ENCODE assay signal across 3 cellular contexts in genomic region chr19:44908074-44908835, GRCh38.
TF ChIP-seq lines count a peak whose summit lies in the region.

No MANE protein-coding gene starts in this region.

TF ChIP-seq in SK-N-SH, 30 proteins besides CTCF, POLR2A, EP300 and RAD21:
- TF ChIP-seq EZH2phosphoT487 (IDR thresholded peaks at IDR 0.05; ENCODE audit: borderline replicate concordance, low read depth), result no peak
- no peak for TF ChIP-seq ELF1 (IDR thresholded peaks at IDR 0.05)
- no peak for TF ChIP-seq MEF2A (IDR thresholded peaks at IDR 0.05; ENCODE audit: borderline replicate concordance, low read depth)
- TF ChIP-seq PBX3 (IDR thresholded peaks at IDR 0.05), result no peak
- TF ChIP-seq RCOR1 (IDR thresholded peaks at IDR 0.05; ENCODE audit: low read length), result no peak
- TF ChIP-seq NRF1 (IDR thresholded peaks at IDR 0.05; ENCODE audit: low read depth, low read length), result no peak
- TF ChIP-seq MXI1 (IDR thresholded peaks at IDR 0.05; ENCODE audit: low read depth, low read length), result no peak
- TF ChIP-seq GATA2 (CRISPR knock-in tag; IDR thresholded peaks at IDR 0.05), result no peak
- TF ChIP-seq, protein P1, sequence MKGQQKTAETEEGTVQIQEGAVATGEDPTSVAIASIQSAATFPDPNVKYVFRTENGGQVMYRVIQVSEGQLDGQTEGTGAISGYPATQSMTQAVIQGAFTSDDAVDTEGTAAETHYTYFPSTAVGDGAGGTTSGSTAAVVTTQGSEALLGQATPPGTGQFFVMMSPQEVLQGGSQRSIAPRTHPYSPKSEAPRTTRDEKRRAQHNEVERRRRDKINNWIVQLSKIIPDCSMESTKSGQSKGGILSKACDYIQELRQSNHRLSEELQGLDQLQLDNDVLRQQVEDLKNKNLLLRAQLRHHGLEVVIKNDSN (IDR thresholded peaks at IDR 0.05; ENCODE audit: borderline replicate concordance, low read depth), result no peak
- no peak for TF ChIP-seq SIN3A (IDR thresholded peaks at IDR 0.05; ENCODE audit: borderline replicate concordance, low read depth, low read length)
- TF ChIP-seq, protein P2, sequence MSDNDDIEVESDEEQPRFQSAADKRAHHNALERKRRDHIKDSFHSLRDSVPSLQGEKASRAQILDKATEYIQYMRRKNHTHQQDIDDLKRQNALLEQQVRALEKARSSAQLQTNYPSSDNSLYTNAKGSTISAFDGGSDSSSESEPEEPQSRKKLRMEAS (IDR thresholded peaks at IDR 0.05; ENCODE audit: low read depth), result no peak
- no peak for TF ChIP-seq FOXJ3 (CRISPR knock-in tag; IDR thresholded peaks at IDR 0.05)

TF ChIP-seq in SK-N-SH treated with all-trans-retinoic acid at 6 μM for 48 hours, 23 proteins besides CTCF, POLR2A, EP300 and RAD21:
- no peak for TF ChIP-seq TSHZ2 (CRISPR knock-in tag; IDR thresholded peaks at IDR 0.05)
- no peak for TF ChIP-seq ZNF565 (CRISPR knock-in tag; conservative IDR thresholded peaks at IDR 0.05; ENCODE audit: low read depth)
- no peak for TF ChIP-seq CSRNP3 (CRISPR knock-in tag; IDR thresholded peaks at IDR 0.05)
- TF ChIP-seq, protein P3, sequence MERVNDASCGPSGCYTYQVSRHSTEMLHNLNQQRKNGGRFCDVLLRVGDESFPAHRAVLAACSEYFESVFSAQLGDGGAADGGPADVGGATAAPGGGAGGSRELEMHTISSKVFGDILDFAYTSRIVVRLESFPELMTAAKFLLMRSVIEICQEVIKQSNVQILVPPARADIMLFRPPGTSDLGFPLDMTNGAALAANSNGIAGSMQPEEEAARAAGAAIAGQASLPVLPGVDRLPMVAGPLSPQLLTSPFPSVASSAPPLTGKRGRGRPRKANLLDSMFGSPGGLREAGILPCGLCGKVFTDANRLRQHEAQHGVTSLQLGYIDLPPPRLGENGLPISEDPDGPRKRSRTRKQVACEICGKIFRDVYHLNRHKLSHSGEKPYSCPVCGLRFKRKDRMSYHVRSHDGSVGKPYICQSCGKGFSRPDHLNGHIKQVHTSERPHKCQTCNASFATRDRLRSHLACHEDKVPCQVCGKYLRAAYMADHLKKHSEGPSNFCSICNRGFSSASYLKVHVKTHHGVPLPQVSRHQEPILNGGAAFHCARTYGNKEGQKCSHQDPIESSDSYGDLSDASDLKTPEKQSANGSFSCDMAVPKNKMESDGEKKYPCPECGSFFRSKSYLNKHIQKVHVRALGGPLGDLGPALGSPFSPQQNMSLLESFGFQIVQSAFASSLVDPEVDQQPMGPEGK (CRISPR knock-in tag; IDR thresholded peaks at IDR 0.05; ENCODE audit: borderline replicate concordance), result no peak
- no peak for TF ChIP-seq CSDC2 (CRISPR knock-in tag; IDR thresholded peaks at IDR 0.05)
- TF ChIP-seq ZC3H10 (CRISPR knock-in tag; IDR thresholded peaks at IDR 0.05), result no peak
- TF ChIP-seq OSR1 (CRISPR knock-in tag; IDR thresholded peaks at IDR 0.05), result no peak
- no peak for TF ChIP-seq SNAI2 (CRISPR knock-in tag; IDR thresholded peaks at IDR 0.05)
- TF ChIP-seq BACH2 (CRISPR knock-in tag; IDR thresholded peaks at IDR 0.05; ENCODE audit: borderline replicate concordance), result no peak
- no peak for TF ChIP-seq ZFP3 (CRISPR knock-in tag; IDR thresholded peaks at IDR 0.05)
- TF ChIP-seq, protein P4, sequence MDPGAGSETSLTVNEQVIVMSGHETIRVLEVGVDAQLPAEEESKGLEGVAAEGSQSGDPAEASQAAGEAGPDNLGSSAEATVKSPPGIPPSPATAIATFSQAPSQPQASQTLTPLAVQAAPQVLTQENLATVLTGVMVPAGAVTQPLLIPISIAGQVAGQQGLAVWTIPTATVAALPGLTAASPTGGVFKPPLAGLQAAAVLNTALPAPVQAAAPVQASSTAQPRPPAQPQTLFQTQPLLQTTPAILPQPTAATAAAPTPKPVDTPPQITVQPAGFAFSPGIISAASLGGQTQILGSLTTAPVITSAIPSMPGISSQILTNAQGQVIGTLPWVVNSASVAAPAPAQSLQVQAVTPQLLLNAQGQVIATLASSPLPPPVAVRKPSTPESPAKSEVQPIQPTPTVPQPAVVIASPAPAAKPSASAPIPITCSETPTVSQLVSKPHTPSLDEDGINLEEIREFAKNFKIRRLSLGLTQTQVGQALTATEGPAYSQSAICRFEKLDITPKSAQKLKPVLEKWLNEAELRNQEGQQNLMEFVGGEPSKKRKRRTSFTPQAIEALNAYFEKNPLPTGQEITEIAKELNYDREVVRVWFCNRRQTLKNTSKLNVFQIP (CRISPR knock-in tag; IDR thresholded peaks at IDR 0.05; ENCODE audit: borderline replicate concordance, low read depth), result no peak
- no peak for TF ChIP-seq ZNF70 (CRISPR knock-in tag; IDR thresholded peaks at IDR 0.05)
- no peak for TF ChIP-seq ZNF8 (CRISPR knock-in tag; IDR thresholded peaks at IDR 0.05)

TF ChIP-seq in HepG2, 621 proteins besides CTCF, POLR2A, EP300 and RAD21:
- TF ChIP-seq ZNF121 (CRISPR knock-in tag; IDR thresholded peaks at IDR 0.05), result peak; percentile 67; the same call in 1 of the 2 replicates
- TF ChIP-seq ZBTB7B (CRISPR knock-in tag; IDR thresholded peaks at IDR 0.05), result no peak
